8 cellular contexts compared by ENCODE assay signal in the genomic region with DNA sequence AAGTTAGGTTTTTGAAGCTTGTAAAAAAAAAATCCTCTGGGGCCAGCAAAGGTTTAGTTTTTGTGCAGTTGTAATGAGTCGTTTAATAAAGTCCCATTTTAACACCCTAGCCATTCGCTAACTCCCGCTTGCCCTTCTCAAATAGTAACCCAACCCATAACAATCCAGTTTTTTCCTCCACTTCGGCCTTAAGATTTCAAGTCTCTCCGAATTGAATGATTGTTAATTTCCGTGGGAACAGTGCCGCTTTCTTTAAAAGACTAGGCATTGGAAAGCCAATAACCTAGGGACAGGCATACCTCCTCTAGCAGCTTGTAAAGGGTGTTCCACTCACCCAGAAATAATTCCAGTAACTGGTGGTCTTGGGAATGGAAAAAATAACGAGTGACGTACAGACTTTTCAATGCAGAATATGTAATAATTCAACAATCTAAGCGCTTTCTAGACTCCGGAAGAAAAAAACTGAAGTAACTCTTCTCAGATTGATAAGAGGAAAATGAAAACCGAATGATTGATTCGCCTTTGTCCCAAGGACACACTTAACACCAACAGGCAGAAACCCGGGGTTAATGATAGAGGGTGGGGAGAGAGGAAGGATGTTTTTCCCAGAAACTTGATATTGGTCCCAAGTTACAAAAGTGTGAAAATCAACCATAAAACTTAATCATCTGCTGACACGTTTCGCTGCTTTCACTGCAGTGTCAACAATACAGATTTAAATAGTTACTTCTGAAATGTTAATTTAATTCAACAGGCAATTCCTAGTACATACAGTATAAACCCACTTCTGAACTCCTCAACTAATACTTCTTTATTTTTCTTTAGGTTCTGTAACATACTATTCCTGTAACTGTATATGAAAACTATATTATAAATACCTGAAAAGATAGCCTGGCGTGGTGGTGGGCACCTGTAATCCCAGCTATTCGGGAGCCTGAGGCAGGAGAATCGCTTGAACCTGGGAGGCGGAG. TPM values are rescaled to one million over a fixed set of nuclear protein-coding genes. Genes with fewer than 3 reads are reported as not detected.
A peak's percentile ranks its signal among the peaks of the same experiment; 100 is the strongest.
DNase-seq lines count a peak whose midpoint lies in the region; TF ChIP-seq lines count a peak whose summit lies in the region.

No MANE protein-coding gene starts in this region.

- TF ChIP-seq CTCF in SU-DHL-6 (IDR thresholded peaks at IDR 0.05; ENCODE audit: insufficient read depth, low read length, poor library complexity, severe bottlenecking) (no peak), glutamatergic neuron (IDR thresholded peaks at IDR 0.05; ENCODE audit: partially characterized antibody, unreplicated experiment) (no peak)

- H3K9me3 ChIP-seq in SU-DHL-6 (ENCODE audit: insufficient read depth, low read length) (no peaks in the 10 kb centered on the region), skeletal muscle satellite cell (replicated peaks; ENCODE audit: low read length) (no peaks in the 10 kb centered on the region)

- DNase-seq in NCI-H1092 treated with DMSO at 0.1 percent for 48 hours (lab: John Stamatoyannopoulos, UW): peak; percentile 37
- DNase-seq in NCI-H1092 (lab: John Stamatoyannopoulos, UW): no peak
- DNase-seq in glutamatergic neuron: no peak
- DNase-seq in GM19238 (ENCODE audit: insufficient read length, low spot score): no peak
- no peak for DNase-seq in COLO829 (ENCODE audit: low spot score)
- no peak for DNase-seq in CD1c-positive myeloid dendritic cell (ENCODE audit: extremely low spot score)

- peaks cover 10% of the 10 kb centered on the region for H4K20me1 ChIP-seq in SU-DHL-6 (ENCODE audit: low read depth, low read length)

- H3K9ac ChIP-seq in SU-DHL-6 (ENCODE audit: low read length) (peak overlapping the region; percentile 87), skeletal muscle satellite cell (ENCODE audit: low read depth, low read length) (peak overlapping the region; percentile 68)

- no peaks in the 10 kb centered on the region for H3K9me2 ChIP-seq in SU-DHL-6 (replicated peaks; ENCODE audit: insufficient read depth, low read length)

- H3K36me3 ChIP-seq in SU-DHL-6 (ENCODE audit: low read length) (no peaks in the 10 kb centered on the region), skeletal muscle satellite cell (ENCODE audit: insufficient read depth, low read length) (no peaks in the 10 kb centered on the region)

- H3K4me3 Mint-ChIP-seq in glutamatergic neuron (ENCODE audit: unreplicated experiment): peak overlapping the region; percentile 99

- peaks cover 21% of the 10 kb centered on the region for H3K4me1 ChIP-seq in skeletal muscle satellite cell (ENCODE audit: control insufficient read depth, insufficient read depth, low read length)

- H3K36me3 Mint-ChIP-seq in glutamatergic neuron (ENCODE audit: unreplicated experiment): no peaks in the 10 kb centered on the region

- peak overlapping the region; percentile 99 for H3K27ac Mint-ChIP-seq in glutamatergic neuron (ENCODE audit: unreplicated experiment)

- H2AFZ ChIP-seq in SU-DHL-6 (ENCODE audit: low read depth, low read length, severe bottlenecking): peak overlapping the region; percentile 82

- H3K27ac ChIP-seq in SU-DHL-6 (ENCODE audit: low read depth, low read length): no peak overlapping the region

- H3K4me2 ChIP-seq in SU-DHL-6 (ENCODE audit: low read depth, low read length, poor library complexity, severe bottlenecking) (peak overlapping the region; percentile 64), skeletal muscle satellite cell (ENCODE audit: low read length) (peak overlapping the region; percentile 95)

- peaks cover 10% of the 10 kb centered on the region for H3K27me3 Mint-ChIP-seq in glutamatergic neuron (ENCODE audit: unreplicated experiment)

- peaks cover 6% of the 10 kb centered on the region for H3F3A ChIP-seq in SU-DHL-6 (ENCODE audit: insufficient read depth)

- peaks cover 15% of the 10 kb centered on the region for H3K9me3 Mint-ChIP-seq in glutamatergic neuron (ENCODE audit: unreplicated experiment)

- H3K4me3 ChIP-seq in SU-DHL-6 (ENCODE audit: insufficient read depth, low read length, poor library complexity, severe bottlenecking) (peak overlapping the region; percentile 88), skeletal muscle satellite cell (ENCODE audit: low read length) (peak overlapping the region; percentile 92)

- peaks cover 12% of the 10 kb centered on the region for H3K4me1 Mint-ChIP-seq in glutamatergic neuron (ENCODE audit: low read depth, unreplicated experiment)

- peaks cover 39% of the 10 kb centered on the region for H3K79me2 ChIP-seq in SU-DHL-6 (ENCODE audit: insufficient read depth, low read length)

- H3K27me3 ChIP-seq in SU-DHL-6 (ENCODE audit: low read length): no peaks in the 10 kb centered on the region
- peaks cover 20% of the 10 kb centered on the region for H3K27me3 ChIP-seq in skeletal muscle satellite cell (ENCODE audit: control insufficient read depth, insufficient read depth, low read length)

RNA-seq across cellular contexts. Expression of a gene that starts 1.0 kb away (rescaled TPM):
- total RNA-seq in glutamatergic neuron (ENCODE audit: unreplicated experiment): 149 TPM
- 31.5 and 46.9 TPM in 2 replicates for total RNA-seq in skeletal muscle satellite cell (2012; rRNA removed)
